Comparison of ENCODE assay signal across 8 cellular contexts in the genomic region with DNA sequence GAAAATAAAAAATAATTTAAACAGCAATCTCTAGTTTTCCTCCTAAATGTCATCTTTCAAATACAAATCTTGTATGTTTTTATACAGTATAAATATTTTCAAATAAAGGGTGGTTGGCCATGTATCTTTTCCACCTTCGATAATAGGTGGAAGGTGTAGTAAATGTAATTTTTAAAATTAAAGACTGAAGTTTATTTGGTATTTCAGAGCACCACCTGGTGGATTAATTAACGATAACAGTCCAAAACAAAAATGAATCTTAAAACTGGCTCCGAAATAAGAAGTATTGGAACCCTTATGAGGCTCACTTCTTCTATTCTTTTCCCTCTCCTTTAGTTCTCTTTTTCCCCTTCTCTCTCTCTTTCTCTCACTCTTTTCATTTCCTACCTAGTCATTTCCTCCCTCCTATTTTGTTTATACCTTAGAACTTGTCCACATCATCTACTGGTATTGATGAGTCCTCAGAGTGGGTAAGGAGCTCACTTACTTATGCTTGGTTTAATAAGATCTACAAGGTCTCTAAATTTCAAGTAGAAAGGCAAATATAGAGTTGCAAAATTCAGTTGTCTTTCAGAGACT.
DNase-seq lines count a peak whose midpoint lies in the region; ATAC-seq, FAIRE-seq and TF ChIP-seq lines count a peak whose summit lies in the region.

No MANE protein-coding gene starts in this region.

- intact Hi-C loops in lower leg skin (cut with DNase I; ENCODE audit: low total_unique reads), result no loop called here

- no peak for TF ChIP-seq EP300 in A549 (IDR thresholded peaks at IDR 0.05)

- peak; percentile 55 for TF ChIP-seq CTCF in A549 (IDR thresholded peaks at IDR 0.05)
- no peak for TF ChIP-seq CTCF in GM12865 (IDR thresholded peaks at IDR 0.05; ENCODE audit: insufficient read depth, low read depth, low read length, missing control alignments)
- TF ChIP-seq CTCF in fibroblast of villous mesenchyme (IDR thresholded peaks at IDR 0.05; ENCODE audit: insufficient read depth, low read depth, low read length), result peak; percentile 36
- no peak for TF ChIP-seq CTCF in lower leg skin (IDR thresholded peaks at IDR 0.05)

- peak; percentile 45 to 56; a peak in 4 of 5 replicates for TF ChIP-seq RAD21 in A549 (conservative IDR thresholded peaks at IDR 0.05 in 1 of 2, IDR thresholded peaks at IDR 0.05 in 1 of 2)

- H3K4me1 ChIP-seq in A549, result peaks cover 9% of the 10 kb centered on the region; the same call in 2 of the 3 replicates

- POLR2A ChIA-PET in A549 (lab: Yijun Ruan, JAX), result no interaction called here

- ATAC-seq in A549, result no peak
- no peak for ATAC-seq in GM21360 (IDR thresholded peaks at IDR 0.05; ENCODE audit: unreplicated experiment)
- ATAC-seq in HG02938 (IDR thresholded peaks at IDR 0.05; ENCODE audit: unreplicated experiment), result no peak

- no peak overlapping the region for H3K4me2 ChIP-seq in A549

- DNase-seq in A549 (ENCODE audit: low read depth in 1 of 2, low spot score in 1 of 2) (no peak), GM12865 (ENCODE audit: low read depth) (peak; percentile 14), RKO (ENCODE audit: low spot score) (peak; percentile 27), fibroblast of villous mesenchyme (ENCODE audit: low read depth) (peak; percentile 25), lower leg skin (ENCODE audit: low spot score in 2 of 2) (no peak), NCI-H1930 (lab: John Stamatoyannopoulos, UW) (no peak)

- WGBS in A549 (ENCODE audit: missing lambda C conversion rate), result 1% methylated on average over 3 of the region's 3 CpGs
- WGBS in lower leg skin, 2 donors, result 16 to 20% methylated on average over 3 of the region's 3 CpGs

- H3K9me3 ChIP-seq in A549, result no peaks in the 10 kb centered on the region

- H3K4me3 ChIP-seq in A549 (no peak overlapping the region), GM12865 (ENCODE audit: low read depth, low read length) (no peak overlapping the region), fibroblast of villous mesenchyme (ENCODE audit: low read depth, low read length) (no peak overlapping the region), lower leg skin (ENCODE audit: low read depth, poor library complexity, severe bottlenecking) (no peak overlapping the region)

- no peak overlapping the region for H3K27ac ChIP-seq in A549

- no peak for FAIRE-seq in A549 (lab: Jason Lieb, UNC)

- CTCF ChIA-PET in A549 (lab: Yijun Ruan, JAX), result interaction anchor here (0.7 to 1.0 kb wide), 2 partner anchors 14 to 288 kb away, joined by 4 read pairs; no protein-coding TSS in a partner anchor

- TF ChIP-seq POLR2A in A549 (IDR thresholded peaks at IDR 0.05; ENCODE audit: low read length), result no peak
- TF ChIP-seq POLR2A in lower leg skin (IDR thresholded peaks at IDR 0.05), result no peak

TF ChIP-seq in A549, 52 proteins besides CTCF, POLR2A, EP300 and RAD21:
- TF ChIP-seq MAZ (IDR thresholded peaks at IDR 0.05; ENCODE audit: borderline replicate concordance, low read depth, low read length) (no peak), SMC3 (IDR thresholded peaks at IDR 0.05) (peak; percentile 50)
TF ChIP-seq in A549: peak in this region for 1.

Comparison
In these comparisons a context has a peak if more than half of its experiments do, and no peak if none do; other contexts are left out.
1. DNase-seq: peak in GM12865 (single experiment), RKO (single experiment) and fibroblast of villous mesenchyme (single experiment); none in A549 (0 of 2), lower leg skin (0 of 2) and NCI-H1930 (0 of 2).
2. CTCF ChIP-seq: peak in A549 (single experiment) and fibroblast of villous mesenchyme (single experiment); none in GM12865 (single experiment) and lower leg skin (0 of 3).